18 cellular contexts compared by ENCODE assay signal in genomic region chr5:156584856-156585255, GRCh38.
A peak's percentile ranks its signal among the peaks of the same experiment; 100 is the strongest.
DNase-seq lines count a peak whose midpoint lies in the region; ATAC-seq and TF ChIP-seq lines count a peak whose summit lies in the region.
"Had no signal": no experiment of that assay in that cellular context is flagged by ENCODE, and none has a peak within 500 bp of the region (broad histone marks: within the 10 kb centered on the region; RNA-seq: fewer than 3 reads in every experiment).

No MANE protein-coding gene starts in this region.

- H3K36me3 ChIP-seq in esophagus muscularis mucosa (no peaks in the 10 kb centered on the region), muscle layer of duodenum (ENCODE audit: control insufficient read depth in 1 of 2, insufficient read depth in 2 of 2, low read length in 2 of 2) (no peaks in the 10 kb centered on the region)
- H3K36me3 ChIP-seq: gastrocnemius medialis had no signal

- peak overlapping the region; percentile 73 to 84 (median 81) for H3K27ac ChIP-seq in esophagus muscularis mucosa (replicated peaks in 1 of 4)
- peak overlapping the region; percentile 68 for H3K27ac ChIP-seq in muscle layer of duodenum (ENCODE audit: low read length)
- H3K27ac ChIP-seq: gastrocnemius medialis had no signal

- no peak for TF ChIP-seq CTCF in AG10803 (conservative IDR thresholded peaks at IDR 0.05; ENCODE audit: low read length)
- TF ChIP-seq CTCF in LNCaP clone FGC (IDR thresholded peaks at IDR 0.05; ENCODE audit: control insufficient read depth, extremely low read depth, insufficient read depth) = no peak
- no peak for TF ChIP-seq CTCF in esophagus muscularis mucosa (IDR thresholded peaks at IDR 0.05)

- H3K4me1 ChIP-seq in esophagus muscularis mucosa (peaks cover 30 to 72% (median 54%) of the 10 kb centered on the region in 4 donors), muscle layer of duodenum (ENCODE audit: control insufficient read depth in 1 of 2, insufficient read depth in 2 of 2, low read length in 2 of 2) (peaks cover 3 to 21% of the 10 kb centered on the region in 2 donors)

- no peak for TF ChIP-seq POLR2A in esophagus muscularis mucosa (IDR thresholded peaks at IDR 0.05; ENCODE audit: low read depth)

- peaks cover 0 to 6% (median 3%) of the 10 kb centered on the region in 4 donors for H3K9me3 ChIP-seq in esophagus muscularis mucosa
- H3K9me3 ChIP-seq in muscle layer of duodenum (ENCODE audit: control insufficient read depth in 1 of 2, low read length in 2 of 2) = no peaks in the 10 kb centered on the region
- H3K9me3 ChIP-seq: gastrocnemius medialis had no signal

- ATAC-seq in GM19455 (IDR thresholded peaks at IDR 0.05; ENCODE audit: unreplicated experiment) = no peak
- ATAC-seq in HG03342 (IDR thresholded peaks at IDR 0.05; ENCODE audit: unreplicated experiment) = no peak
- no peak for ATAC-seq in HG02852 (IDR thresholded peaks at IDR 0.05; ENCODE audit: unreplicated experiment)
- ATAC-seq: activated CD4-positive, CD25-positive, alpha-beta regulatory T cell treated with anti-CD3 and anti-CD28 coated beads, Interleukin-2, amount 50 U/mL, for 24 hours; activated CD8-positive, alpha-beta memory T cell treated with anti-CD3 and anti-CD28 coated beads, Interleukin-2, amount 10 ng/mL, durations not matched to agents 7 days and 5 days; gastrocnemius medialis had no signal

- peak; percentile 49 for DNase-seq in AG10803 (ENCODE audit: low read depth)
- peak; percentile 71 for DNase-seq in LNCaP clone FGC (ENCODE audit: low read depth)
- no peak for DNase-seq in esophagus muscularis mucosa (ENCODE audit: extremely low spot score)
- DNase-seq in DMS 273 treated with DMSO at 0.1 percent for 48 hours (lab: John Stamatoyannopoulos, UW) = no peak
- DNase-seq: activated CD8-positive, alpha-beta memory T cell treated with anti-CD3 and anti-CD28 coated beads, Interleukin-2, amount 10 ng/mL, durations not matched to agents 7 days and 5 days; activated effector memory CD4-positive, alpha-beta T cell treated with Interleukin-2 at 50 U/mL for 16 hours; AML-193; amniotic stem cell; Calu3; cerebellar nuclear complex; gastrocnemius medialis; retina; stimulated activated CD4-positive, alpha-beta T cell treated with anti-CD3 and anti-CD28 coated beads, Interleukin-1b, Interleukin-23, amount 100 ng/mL, for 48 hours had no signal

- TF ChIP-seq EP300 in esophagus muscularis mucosa (IDR thresholded peaks at IDR 0.05) = no peak

- intact Hi-C loops in esophagus muscularis mucosa (cut with DNase I) = loop anchor here (5.0 kb wide), 1 partner anchor 258 kb away; the partner anchor contains the start of gene SGCD

- H3K27me3 ChIP-seq in esophagus muscularis mucosa = no peaks in the 10 kb centered on the region
- no peaks in the 10 kb centered on the region for H3K27me3 ChIP-seq in muscle layer of duodenum (ENCODE audit: low read depth, low read length)
- H3K27me3 ChIP-seq: gastrocnemius medialis had no signal

- H3K4me3 ChIP-seq in AG10803 (ENCODE audit: low read length) = no peak overlapping the region
- H3K4me3 ChIP-seq in LNCaP clone FGC (ENCODE audit: low read depth, low read length) = no peak overlapping the region
- no peak overlapping the region for H3K4me3 ChIP-seq in esophagus muscularis mucosa
- no peak overlapping the region for H3K4me3 ChIP-seq in muscle layer of duodenum (ENCODE audit: low read depth in 1 of 2, low read length in 2 of 2)
- H3K4me3 ChIP-seq: gastrocnemius medialis had no signal

Comparison
In these comparisons a context has a peak if more than half of its experiments do, and no peak if none do; other contexts are left out.
1. DNase-seq: peak in AG10803 (single experiment) and LNCaP clone FGC (single experiment); none in esophagus muscularis mucosa (single experiment) and DMS 273 treated with DMSO at 0.1 percent for 48 hours (single experiment).